ENCODE assay signal across 9 cellular contexts in genomic region chr5:175729829-175730277, GRCh38.
DNase-seq lines count a peak whose midpoint lies in the region; ATAC-seq and TF ChIP-seq lines count a peak whose summit lies in the region.
"Had no signal": no experiment of that assay in that cellular context is flagged by ENCODE, and none has a peak within 500 bp of the region (broad histone marks: within the 10 kb centered on the region; RNA-seq: fewer than 3 reads in every experiment).

No MANE protein-coding gene starts in this region.

- H3K27ac Mint-ChIP-seq in naive thymus-derived CD8-positive, alpha-beta T cell, result peak overlapping the region in 1 of 10 donors; percentile 2
- H3K27ac Mint-ChIP-seq in stimulated activated naive B cell treated with anti-CD40 and anti-IgM and Interleukin-4, amounts not matched to agents 10 μg/mL and 1 μg/mL and 100 μg/mL, for 72 hours, result no peak overlapping the region
- H3K27ac Mint-ChIP-seq: activated naive CD8-positive, alpha-beta T cell had no signal

- H3K36me3 ChIP-seq in Peyer's patch, result no peaks in the 10 kb centered on the region

- H3K36me3 Mint-ChIP-seq in activated T-cell treated with anti-CD3 and anti-CD28 coated beads, Interleukin-2, amount 50 U/mL, for 4 hours (ENCODE audit: insufficient read depth), result no peaks in the 10 kb centered on the region
- H3K36me3 Mint-ChIP-seq in naive thymus-derived CD8-positive, alpha-beta T cell, result no peaks in the 10 kb centered on the region
- H3K36me3 Mint-ChIP-seq in stimulated activated naive B cell treated with anti-CD40 and anti-IgM and Interleukin-4, amounts not matched to agents 10 μg/mL and 1 μg/mL and 100 μg/mL, for 72 hours, result no peaks in the 10 kb centered on the region
- H3K36me3 Mint-ChIP-seq: activated naive CD8-positive, alpha-beta T cell had no signal

- H3K9me3 Mint-ChIP-seq in activated T-cell treated with anti-CD3 and anti-CD28 coated beads, Interleukin-2, amount 50 U/mL, for 4 hours, result no peaks in the 10 kb centered on the region
- no peaks in the 10 kb centered on the region for H3K9me3 Mint-ChIP-seq in naive thymus-derived CD8-positive, alpha-beta T cell
- H3K9me3 Mint-ChIP-seq in stimulated activated naive B cell treated with anti-CD40 and anti-IgM and Interleukin-4, amounts not matched to agents 10 μg/mL and 1 μg/mL and 100 μg/mL, for 72 hours, result peaks cover 0 to 1% of the 10 kb centered on the region in 2 donors

- DNase-seq in COLO668 (lab: John Stamatoyannopoulos, UW; ENCODE audit: unreplicated experiment), result peak; percentile 83
- DNase-seq in Kasumi-1 (lab: John Stamatoyannopoulos, UW), result peak; percentile 80 to 86
- peak; percentile 79 to 94 (median 92) for DNase-seq in Peyer's patch
- peak; percentile 95 for DNase-seq in activated T-cell treated with anti-CD3 and anti-CD28 coated beads, Interleukin-2, amount 50 U/mL, for 4 hours
- peak; percentile 73 for DNase-seq in fibroblast of gingiva (ENCODE audit: low read depth)
- DNase-seq in naive thymus-derived CD8-positive, alpha-beta T cell, result peak; percentile 82 to 95 (median 90)
- peak; percentile 81 for DNase-seq in stimulated activated naive B cell treated with anti-CD40 and anti-IgM and Interleukin-4, amounts not matched to agents 10 μg/mL and 1 μg/mL and 100 μg/mL, for 72 hours

- peaks cover 10% of the 10 kb centered on the region for H3K27me3 Mint-ChIP-seq in activated T-cell treated with anti-CD3 and anti-CD28 coated beads, Interleukin-2, amount 50 U/mL, for 4 hours (ENCODE audit: low read depth)
- peaks cover 3 to 44% (median 19%) of the 10 kb centered on the region in 5 donors for H3K27me3 Mint-ChIP-seq in naive thymus-derived CD8-positive, alpha-beta T cell
- peaks cover 42 to 59% of the 10 kb centered on the region in 2 donors for H3K27me3 Mint-ChIP-seq in stimulated activated naive B cell treated with anti-CD40 and anti-IgM and Interleukin-4, amounts not matched to agents 10 μg/mL and 1 μg/mL and 100 μg/mL, for 72 hours

- peak; percentile 81 for ATAC-seq in GM21526 (IDR thresholded peaks at IDR 0.05; ENCODE audit: low FRiP score, unreplicated experiment)
- peak; percentile 92 to 97 for ATAC-seq in activated T-cell treated with anti-CD3 and anti-CD28 coated beads, Interleukin-2, amount 50 U/mL, for 4 hours
- peak; percentile 94 to 100 for ATAC-seq in naive thymus-derived CD8-positive, alpha-beta T cell
- peak; percentile 91 to 97 for ATAC-seq in stimulated activated naive B cell treated with anti-CD40 and anti-IgM and Interleukin-4, amounts not matched to agents 10 μg/mL and 1 μg/mL and 100 μg/mL, for 72 hours (replicated peaks)

- H3K27ac ChIP-seq in Peyer's patch, result no peak overlapping the region

- POLR2A ChIA-PET in naive thymus-derived CD8-positive, alpha-beta T cell (lab: Charles Lee), result interaction anchor here (0.6 kb wide), 1 partner anchor 502 kb away, joined by 5 read pairs; no protein-coding TSS in a partner anchor

- H3K27me3 ChIP-seq in Peyer's patch, result no peaks in the 10 kb centered on the region

- no peak overlapping the region for H3K4me3 ChIP-seq in Peyer's patch

- H3K4me1 ChIP-seq in Peyer's patch, result no peaks in the 10 kb centered on the region

- H3K4me3 Mint-ChIP-seq in activated T-cell treated with anti-CD3 and anti-CD28 coated beads, Interleukin-2, amount 50 U/mL, for 4 hours, result no peak overlapping the region
- peak overlapping the region in 2 of 10 donors; percentile 22 to 56 for H3K4me3 Mint-ChIP-seq in naive thymus-derived CD8-positive, alpha-beta T cell
- no peak overlapping the region for H3K4me3 Mint-ChIP-seq in stimulated activated naive B cell treated with anti-CD40 and anti-IgM and Interleukin-4, amounts not matched to agents 10 μg/mL and 1 μg/mL and 100 μg/mL, for 72 hours
- H3K4me3 Mint-ChIP-seq: activated naive CD8-positive, alpha-beta T cell had no signal

- H3K9me3 ChIP-seq in Peyer's patch, result no peaks in the 10 kb centered on the region

- peak; percentile 51 to 97 (median 86) for TF ChIP-seq CTCF in Peyer's patch (IDR thresholded peaks at IDR 0.05)

- TF ChIP-seq POLR2A in Peyer's patch (IDR thresholded peaks at IDR 0.05), result no peak

- H3K4me1 Mint-ChIP-seq in activated T-cell treated with anti-CD3 and anti-CD28 coated beads, Interleukin-2, amount 50 U/mL, for 4 hours (ENCODE audit: low read depth), result peaks cover 8% of the 10 kb centered on the region
- peaks cover 5 to 12% (median 8%) of the 10 kb centered on the region in 4 donors for H3K4me1 Mint-ChIP-seq in naive thymus-derived CD8-positive, alpha-beta T cell
- peaks cover 7 to 8% of the 10 kb centered on the region in 2 donors for H3K4me1 Mint-ChIP-seq in stimulated activated naive B cell treated with anti-CD40 and anti-IgM and Interleukin-4, amounts not matched to agents 10 μg/mL and 1 μg/mL and 100 μg/mL, for 72 hours
